Comparison of ENCODE assay signal across 16 cellular contexts in the genomic region with DNA sequence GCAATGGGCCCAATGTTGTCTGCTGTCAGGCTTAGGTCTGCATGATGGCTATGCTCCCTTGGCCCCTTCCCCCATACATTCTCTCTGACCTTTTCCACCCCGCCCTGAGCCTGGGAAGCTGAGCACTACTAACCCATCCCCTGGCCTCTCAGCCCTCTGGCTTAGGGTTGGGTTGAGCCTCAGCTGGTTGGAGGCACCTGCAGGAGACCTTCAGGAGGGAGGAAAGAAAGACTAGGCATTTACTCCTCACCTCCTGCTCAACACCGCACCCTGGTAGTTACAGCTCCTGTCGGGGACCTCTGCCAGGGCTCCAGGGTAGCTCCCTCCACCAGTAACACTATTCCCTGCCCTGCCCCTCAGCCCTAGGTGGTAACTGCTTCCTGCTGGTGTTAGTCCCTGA.
DNase-seq lines count a peak whose midpoint lies in the region; ATAC-seq and TF ChIP-seq lines count a peak whose summit lies in the region.
"Had no signal": no experiment of that assay in that cellular context is flagged by ENCODE, and none has a peak within 500 bp of the region (broad histone marks: within the 10 kb centered on the region; RNA-seq: fewer than 3 reads in every experiment).

No MANE protein-coding gene starts in this region.

- no peaks in the 10 kb centered on the region for H3K9me3 ChIP-seq in Peyer's patch
- no peaks in the 10 kb centered on the region for H3K9me3 ChIP-seq in vagina
- H3K9me3 ChIP-seq: BE2C, Caco-2 had no signal

- H3K4me3 Mint-ChIP-seq in stimulated activated effector memory CD8-positive, alpha-beta T cell treated with anti-CD3 and anti-CD28 coated beads, Interleukin-12 subunit alpha, Interleukin-12 subunit beta, amount 100 ng/mL, for 72 hours, result no peak overlapping the region
- H3K4me3 Mint-ChIP-seq: CD4-positive, alpha-beta T cell; GM23338 had no signal

- peaks cover 0 to 28% (median 2%) of the 10 kb centered on the region in 4 donors for H3K4me1 ChIP-seq in Peyer's patch
- H3K4me1 ChIP-seq in vagina, result no peaks in the 10 kb centered on the region
- H3K4me1 ChIP-seq: Caco-2 had no signal

- TF ChIP-seq POLR2A in Peyer's patch (IDR thresholded peaks at IDR 0.05) (no peak), vagina (IDR thresholded peaks at IDR 0.05) (no peak)

- H3K36me3 ChIP-seq in Peyer's patch (no peaks in the 10 kb centered on the region), vagina (no peaks in the 10 kb centered on the region)
- H3K36me3 ChIP-seq: BE2C had no signal

- H3K27me3 ChIP-seq in Peyer's patch (no peaks in the 10 kb centered on the region), vagina (no peaks in the 10 kb centered on the region)
- H3K27me3 ChIP-seq: BE2C had no signal

- TF ChIP-seq CTCF in Peyer's patch (IDR thresholded peaks at IDR 0.05) (no peak), vagina (IDR thresholded peaks at IDR 0.05) (no peak)

- no peaks in the 10 kb centered on the region for H3K36me3 Mint-ChIP-seq in stimulated activated effector memory CD8-positive, alpha-beta T cell treated with anti-CD3 and anti-CD28 coated beads, Interleukin-12 subunit alpha, Interleukin-12 subunit beta, amount 100 ng/mL, for 72 hours

- no peaks in the 10 kb centered on the region for H3K9me3 Mint-ChIP-seq in stimulated activated effector memory CD8-positive, alpha-beta T cell treated with anti-CD3 and anti-CD28 coated beads, Interleukin-12 subunit alpha, Interleukin-12 subunit beta, amount 100 ng/mL, for 72 hours
- H3K9me3 Mint-ChIP-seq: CD4-positive, alpha-beta T cell had no signal

- DNase-seq in Peyer's patch (peak in 1 of 3 donors; percentile 59), islet precursor cell (peak; percentile 30), vagina (ENCODE audit: extremely low spot score in 2 of 2) (peak; percentile 77 to 88), kidney tubule cell (ENCODE audit: low spot score) (no peak), mesenteric fat pad (ENCODE audit: low spot score) (no peak), anterior cingulate cortex (lab: John Stamatoyannopoulos, UW) (no peak)
- no peak for DNase-seq in stimulated activated effector memory CD8-positive, alpha-beta T cell treated with anti-CD3 and anti-CD28 coated beads, Interleukin-12 subunit alpha, Interleukin-12 subunit beta, amount 100 ng/mL, for 72 hours (ENCODE audit: low spot score in 2 of 2)
- DNase-seq: ACHN; BE2C; Caco-2; CD4-positive, alpha-beta T cell; H7 had no signal

- H3K4me1 Mint-ChIP-seq in stimulated activated effector memory CD8-positive, alpha-beta T cell treated with anti-CD3 and anti-CD28 coated beads, Interleukin-12 subunit alpha, Interleukin-12 subunit beta, amount 100 ng/mL, for 72 hours, result no peaks in the 10 kb centered on the region

- H3K27ac ChIP-seq in Peyer's patch (peak overlapping the region in 3 of 4 donors; percentile 69 to 90 (median 90)), vagina (no peak overlapping the region)
- H3K27ac ChIP-seq: C4-2B, HL-60 had no signal

- H3K27ac Mint-ChIP-seq in stimulated activated effector memory CD8-positive, alpha-beta T cell treated with anti-CD3 and anti-CD28 coated beads, Interleukin-12 subunit alpha, Interleukin-12 subunit beta, amount 100 ng/mL, for 72 hours, result no peak overlapping the region
- H3K27ac Mint-ChIP-seq: CD4-positive, alpha-beta T cell; GM23338 had no signal

- intact Hi-C loops in vagina (cut with DNase I), result no loop called here

- peak; percentile 23 for ATAC-seq in stimulated activated effector memory CD8-positive, alpha-beta T cell treated with anti-CD3 and anti-CD28 coated beads, Interleukin-12 subunit alpha, Interleukin-12 subunit beta, amount 100 ng/mL, for 72 hours
- no peak for ATAC-seq in GM18517 (IDR thresholded peaks at IDR 0.05; ENCODE audit: unreplicated experiment)
- ATAC-seq: GM23338 had no signal

- H3K4me3 ChIP-seq in Peyer's patch, result peak overlapping the region in 1 of 4 donors; percentile 18
- H3K4me3 ChIP-seq in vagina, result no peak overlapping the region
- H3K4me3 ChIP-seq: GM23338 had no signal

Comparison
In these comparisons a context has a peak if more than half of its experiments do, and no peak if none do; other contexts are left out.
1. DNase-seq: peak in islet precursor cell (single experiment) and vagina (2 of 2); none in stimulated activated effector memory CD8-positive, alpha-beta T cell treated with anti-CD3 and anti-CD28 coated beads, Interleukin-12 subunit alpha, Interleukin-12 subunit beta, amount 100 ng/mL, for 72 hours (0 of 2), kidney tubule cell (single experiment), mesenteric fat pad (single experiment) and anterior cingulate cortex (0 of 58).